ENCODE assay signal across 13 cellular contexts in genomic region chr17:65131244-65131643, GRCh38. TPM values are rescaled to one million over a fixed set of nuclear protein-coding genes. Genes with fewer than 3 reads are reported as not detected.
DNase-seq lines count a peak whose midpoint lies in the region; ATAC-seq, FAIRE-seq and TF ChIP-seq lines count a peak whose summit lies in the region.
"Had no signal": no experiment of that assay in that cellular context is flagged by ENCODE, and none has a peak within 500 bp of the region (broad histone marks: within the 10 kb centered on the region; RNA-seq: fewer than 3 reads in every experiment).

No MANE protein-coding gene starts in this region.

- no peak for FAIRE-seq in K562 (lab: Jason Lieb, UNC)
- no peak for FAIRE-seq in HepG2 (lab: Jason Lieb, UNC)
- FAIRE-seq: GM18507 had no signal

- H3K9me3 Mint-ChIP-seq in neural progenitor cell = no peaks in the 10 kb centered on the region
- H3K9me3 Mint-ChIP-seq in activated CD4-positive, alpha-beta T cell treated with anti-CD3 and anti-CD28 coated beads, Interleukin-2, amount 10 ng/mL, durations not matched to agents 24 days and 14 days = no peaks in the 10 kb centered on the region
- H3K9me3 Mint-ChIP-seq: GM23338, H9 had no signal

- H3K4me3 ChIP-seq in BLaER1 (no peak overlapping the region), K562 (no peak overlapping the region), HepG2 (replicated peaks in 1 of 3; ENCODE audit: insufficient read depth in 1 of 3, low read depth in 2 of 3, low read length in 3 of 3) (no peak overlapping the region), neural progenitor cell (no peak overlapping the region), upper lobe of right lung (no peak overlapping the region)
- H3K4me3 ChIP-seq: GM23338 had no signal

- TF ChIP-seq RAD21 in K562 (CRISPR knock-in tag; conservative IDR thresholded peaks at IDR 0.05 in 1 of 2, IDR thresholded peaks at IDR 0.05 in 1 of 2) (no peak), HepG2 (CRISPR knock-in tag; IDR thresholded peaks at IDR 0.05) (no peak)

- in situ Hi-C loops in K562 (cut with MboI) (no loop called here), HepG2 (cut with HindIII; ENCODE audit: extremely low pct_ligation_motif_present, low pct_unique_long_range_greater_than_20kb) (no loop called here)

- H3K4me2 ChIP-seq in BLaER1 (peak overlapping the region; percentile 65), K562 (ENCODE audit: insufficient read depth, low read length) (no peak overlapping the region), HepG2 (ENCODE audit: low read depth, low read length) (peak overlapping the region; percentile 50), neural progenitor cell (no peak overlapping the region)
- H3K4me2 ChIP-seq: GM23338 had no signal

- H3K36me3 ChIP-seq in BLaER1 = no peaks in the 10 kb centered on the region
- no peaks in the 10 kb centered on the region for H3K36me3 ChIP-seq in K562 (ENCODE audit: control insufficient read depth, insufficient read depth, low read length)
- no peaks in the 10 kb centered on the region for H3K36me3 ChIP-seq in HepG2 (replicated peaks in 1 of 2; ENCODE audit: control insufficient read depth in 1 of 2, insufficient read depth in 2 of 2, low read length in 2 of 2)
- no peaks in the 10 kb centered on the region for H3K36me3 ChIP-seq in neural progenitor cell
- H3K36me3 ChIP-seq in upper lobe of right lung = no peaks in the 10 kb centered on the region
- H3K36me3 ChIP-seq: BE2C had no signal

- no peaks in the 10 kb centered on the region for H3K9me1 ChIP-seq in K562 (ENCODE audit: control insufficient read depth, insufficient read depth, low read length)

- no peak for TF ChIP-seq CTCF in K562 (IDR thresholded peaks at IDR 0.05 in 2 of 3, conservative IDR thresholded peaks at IDR 0.05 in 1 of 3; ENCODE audit: insufficient read depth in 2 of 3, low read depth in 1 of 3, low read length in 3 of 3)
- no peak for TF ChIP-seq CTCF in HepG2 (CRISPR knock-in tag; IDR thresholded peaks at IDR 0.05)
- TF ChIP-seq CTCF in neural progenitor cell (IDR thresholded peaks at IDR 0.05) = no peak
- TF ChIP-seq CTCF in upper lobe of right lung (IDR thresholded peaks at IDR 0.05) = no peak

- H3K79me2 ChIP-seq in K562 (ENCODE audit: control insufficient read depth, insufficient read depth, low read length) = no peaks in the 10 kb centered on the region
- H3K79me2 ChIP-seq in HepG2 (ENCODE audit: insufficient read depth, low read length) = no peaks in the 10 kb centered on the region
- no peaks in the 10 kb centered on the region for H3K79me2 ChIP-seq in neural progenitor cell (ENCODE audit: low read depth)

- TF ChIP-seq EP300 in K562 (IDR thresholded peaks at IDR 0.05; ENCODE audit: low read length) (no peak), HepG2 (IDR thresholded peaks at IDR 0.05; ENCODE audit: low read depth in 2 of 2, low read length in 2 of 2) (no peak), HepG2 (CRISPR knock-in tag; IDR thresholded peaks at IDR 0.05; ENCODE audit: borderline replicate concordance) (no peak)

- CTCF ChIA-PET in K562 (lab: Yijun Ruan, JAX; ENCODE audit: low intra/inter-chr PET ratio) (no interaction called here), HepG2 (lab: Yijun Ruan, JAX; ENCODE audit: low intra/inter-chr PET ratio, low total read pairs) (no interaction called here)

- H3K36me3 Mint-ChIP-seq in neural progenitor cell = no peaks in the 10 kb centered on the region
- no peaks in the 10 kb centered on the region for H3K36me3 Mint-ChIP-seq in activated CD4-positive, alpha-beta T cell treated with anti-CD3 and anti-CD28 coated beads, Interleukin-2, amount 10 ng/mL, durations not matched to agents 24 days and 14 days (ENCODE audit: low read depth)

- no peak overlapping the region for H3K4me3 Mint-ChIP-seq in neural progenitor cell
- H3K4me3 Mint-ChIP-seq in activated CD4-positive, alpha-beta T cell treated with anti-CD3 and anti-CD28 coated beads, Interleukin-2, amount 10 ng/mL, durations not matched to agents 24 days and 14 days = no peak overlapping the region
- H3K4me3 Mint-ChIP-seq: GM23338, H9 had no signal

- ATAC-seq in K562 = peak; percentile 53
- peak; percentile 46 for ATAC-seq in HepG2
- no peak for ATAC-seq in HG03097 (IDR thresholded peaks at IDR 0.05; ENCODE audit: low FRiP score, unreplicated experiment)
- ATAC-seq in upper lobe of right lung = no peak
- ATAC-seq: GM23338 had no signal

- no peak overlapping the region for H3K27ac ChIP-seq in BLaER1
- no peak overlapping the region for H3K27ac ChIP-seq in K562 (ENCODE audit: extremely low read depth, low read depth, low read length)
- H3K27ac ChIP-seq in HepG2 (ENCODE audit: extremely low read length, insufficient read depth, low read length) = no peak overlapping the region
- no peak overlapping the region for H3K27ac ChIP-seq in neural progenitor cell
- H3K27ac ChIP-seq in upper lobe of right lung = no peak overlapping the region

- TF ChIP-seq POLR2A in K562 (conservative IDR thresholded peaks at IDR 0.05) = no peak
- no peak for TF ChIP-seq POLR2A in HepG2 (IDR thresholded peaks at IDR 0.05; ENCODE audit: insufficient read depth in 1 of 2, low read depth in 2 of 2, low read length in 2 of 2)

- DNase-seq in K562 (ENCODE audit: extremely low read depth in 1 of 4, low spot score in 3 of 4) (no peak), HepG2 (ENCODE audit: low spot score) (no peak), neural progenitor cell (ENCODE audit: low spot score) (no peak), GDM1 (lab: John Stamatoyannopoulos, UW) (no peak), upper lobe of right lung (no peak)
- DNase-seq in activated CD4-positive, alpha-beta T cell treated with anti-CD3 and anti-CD28 coated beads, Interleukin-2, amount 10 ng/mL, durations not matched to agents 24 days and 14 days = no peak
- DNase-seq: BE2C, DMS53, H9 had no signal

- no peak overlapping the region for H3K9ac ChIP-seq in BLaER1
- H3K9ac ChIP-seq in K562 (ENCODE audit: insufficient read depth in 1 of 2, low read depth in 2 of 2, low read length in 2 of 2) = 0 out of 4 replicates have a peak overlapping the region, but pooled peaks of 1 of the 2 experiments have one; percentile 23
- H3K9ac ChIP-seq in HepG2 (ENCODE audit: insufficient read depth, low read depth, low read length) = no peak overlapping the region
- H3K9ac ChIP-seq in neural progenitor cell = no peak overlapping the region

- peaks cover 2% of the 10 kb centered on the region for H3K27me3 Mint-ChIP-seq in neural progenitor cell (ENCODE audit: insufficient read depth, low read depth)
- peaks cover 29% of the 10 kb centered on the region for H3K27me3 Mint-ChIP-seq in activated CD4-positive, alpha-beta T cell treated with anti-CD3 and anti-CD28 coated beads, Interleukin-2, amount 10 ng/mL, durations not matched to agents 24 days and 14 days

- POLR2A ChIA-PET in K562 (lab: Yijun Ruan, JAX) = interaction anchor here (1.2 kb wide), 1 partner anchor 8 kb away, joined by 4 read pairs; no protein-coding TSS in a partner anchor
- POLR2A ChIA-PET in HepG2 (lab: Yijun Ruan, JAX) = no interaction called here

- intact Hi-C loops in K562 (cut with micrococcal nuclease) = no loop called here
- intact Hi-C loops in HepG2 (cut with micrococcal nuclease; ENCODE audit: unreplicated experiment) = no loop called here
- intact Hi-C loops in activated CD4-positive, alpha-beta T cell treated with anti-CD3 and anti-CD28 coated beads, Interleukin-2, amount 10 ng/mL, durations not matched to agents 24 days and 14 days (cut with micrococcal nuclease) = no loop called here
- intact Hi-C loops in upper lobe of right lung (cut with DNase I) = no loop called here

- H2AFZ ChIP-seq in K562 (ENCODE audit: low read depth, low read length) (peak overlapping the region; percentile 83), HepG2 (ENCODE audit: low read length) (no peak overlapping the region), neural progenitor cell (replicated peaks) (no peak overlapping the region)
- H2AFZ ChIP-seq: GM23338 had no signal

- peaks cover under 1% of the 10 kb centered on the region for H3F3A ChIP-seq in neural progenitor cell (ENCODE audit: low read depth)

- H3K4me1 Mint-ChIP-seq in neural progenitor cell = no peaks in the 10 kb centered on the region
- H3K4me1 Mint-ChIP-seq in activated CD4-positive, alpha-beta T cell treated with anti-CD3 and anti-CD28 coated beads, Interleukin-2, amount 10 ng/mL, durations not matched to agents 24 days and 14 days = peaks cover 3% of the 10 kb centered on the region
- H3K4me1 Mint-ChIP-seq: GM23338, H9 had no signal

- no TSS peak for BruUV-seq in K562 (replicated peaks; lab: Mats Ljungman, UMichigan)
- no TSS peak for BruUV-seq in HepG2 (replicated peaks; lab: Mats Ljungman, UMichigan)

- H3K9me3 ChIP-seq in BLaER1 = no peaks in the 10 kb centered on the region
- no peaks in the 10 kb centered on the region for H3K9me3 ChIP-seq in K562 (replicated peaks; ENCODE audit: control insufficient read depth, insufficient read depth, low read depth, low read length)
- no peaks in the 10 kb centered on the region for H3K9me3 ChIP-seq in HepG2 (ENCODE audit: low read length)
- no peaks in the 10 kb centered on the region for H3K9me3 ChIP-seq in neural progenitor cell (ENCODE audit: low read depth)
- H3K9me3 ChIP-seq in upper lobe of right lung = no peaks in the 10 kb centered on the region
- H3K9me3 ChIP-seq: BE2C had no signal

- peak overlapping the region; percentile 17 for H3K27ac Mint-ChIP-seq in neural progenitor cell
- H3K27ac Mint-ChIP-seq in activated CD4-positive, alpha-beta T cell treated with anti-CD3 and anti-CD28 coated beads, Interleukin-2, amount 10 ng/mL, durations not matched to agents 24 days and 14 days = no peak overlapping the region
- H3K27ac Mint-ChIP-seq: GM23338, H9 had no signal

- WGBS in K562 (ENCODE audit: insufficient coverage, low coverage, missing lambda C conversion rate) = 30% methylated on average over 6 of the region's 6 CpGs
- 4% methylated on average over 6 of the region's 6 CpGs for WGBS in HepG2 (ENCODE audit: low lambda C conversion rate)

- no peaks in the 10 kb centered on the region for H3K27me3 ChIP-seq in BLaER1
- no peaks in the 10 kb centered on the region for H3K27me3 ChIP-seq in K562 (ENCODE audit: control insufficient read depth in 2 of 2, insufficient read depth in 2 of 2, low read length in 2 of 2)
- peaks cover 2 to 25% of the 10 kb centered on the region in 2 experiments; a peak in 4 of 5 replicates for H3K27me3 ChIP-seq in HepG2 (ENCODE audit: control insufficient read depth in 1 of 2, insufficient read depth in 2 of 2, low read length in 2 of 2)
- H3K27me3 ChIP-seq in neural progenitor cell = peaks cover 10% of the 10 kb centered on the region
- no peaks in the 10 kb centered on the region for H3K27me3 ChIP-seq in upper lobe of right lung
- H3K27me3 ChIP-seq: BE2C had no signal

- H4K20me1 ChIP-seq in BLaER1 (no peaks in the 10 kb centered on the region), K562 (replicated peaks; ENCODE audit: control insufficient read depth, insufficient read depth, low read length) (no peaks in the 10 kb centered on the region), HepG2 (ENCODE audit: insufficient read depth, low read length) (no peaks in the 10 kb centered on the region), neural progenitor cell (ENCODE audit: low read depth) (no peaks in the 10 kb centered on the region)

- H3K4me1 ChIP-seq in BLaER1 (peaks cover 28% of the 10 kb centered on the region), K562 (replicated peaks in 1 of 2; ENCODE audit: control insufficient read depth in 2 of 2, insufficient read depth in 2 of 2, low read length in 2 of 2) (peaks cover 5 to 15% of the 10 kb centered on the region in 2 experiments; a peak in 2 of 5 replicates), HepG2 (ENCODE audit: insufficient read depth, low read length) (peaks cover 21% of the 10 kb centered on the region), neural progenitor cell (no peaks in the 10 kb centered on the region), upper lobe of right lung (no peaks in the 10 kb centered on the region)
- H3K4me1 ChIP-seq: BE2C had no signal

RNA-seq across cellular contexts. Expression of gene RGS9, which starts 5.9 kb away (rescaled TPM):
- 0.39 TPM in 1 of 2 replicates, not detected in the other for total RNA-seq in K562 (2011; cell fraction: chromatin; rRNA removed; ENCODE audit: low replicate concordance)
- not detected in 2 replicates for total RNA-seq in K562 (2011; cell fraction: nucleolus; rRNA removed)
- 0.23 and 0.44 TPM in 2 replicates for total RNA-seq in K562 (2011; cell fraction: nucleoplasm; rRNA removed)
- total RNA-seq in K562 (2014; rRNA removed) (0.18 and 0.69 TPM in 2 replicates), K562 (2014; rRNA removed; fragmentation: Illumina TruSeq; extraction: Trizol) (0.54 and 0.55 TPM in 2 replicates), K562 (2015; rRNA removed; fragmentation: Illumina TruSeq; extraction: Trizol) (0.38 and 0.65 TPM in 2 replicates), K562 (2021) (0.60 and 0.73 TPM in 2 replicates), HepG2 (2016; rRNA removed; fragmentation: Illumina TruSeq; extraction: Trizol) (0.44 and 0.66 TPM in 2 replicates), neural progenitor cell (ENCODE audit: low replicate concordance) (3.6 and 7.9 TPM in 2 replicates), upper lobe of right lung (8.7 TPM)
- polyA plus RNA-seq in K562 (2011; rRNA removed) (0.55 and 1.4 TPM in 2 replicates), K562 (2014; fragmentation: Illumina TruSeq; extraction: Trizol) (0.55 and 0.74 TPM in 2 replicates), K562 (2014; fragmentation: Nextera tagmentation; extraction: Ambion mirVana) (under 1 TPM; 0.38 to 0.55 TPM), K562 (2014; rRNA removed) (0.49 TPM in 2 replicates), HepG2 (2011; rRNA removed) (0.43 and 0.74 TPM in 2 replicates)
- polyA plus RNA-seq in K562 (2011; cell fraction: cytosol; rRNA removed) = 0.40 and 0.81 TPM in 2 replicates
- polyA plus RNA-seq in K562 (2011; cell fraction: nucleus; rRNA removed) = 0.24 and 0.33 TPM in 2 replicates
- 0.74 and 1.2 TPM in 2 replicates for polyA plus RNA-seq in K562 (2012)
- 0.30 and 0.67 TPM in 2 replicates for polyA minus RNA-seq in K562 (2011; rRNA and poly(A)+ RNA removed)
- not detected in 2 replicates for polyA minus RNA-seq in K562 (2011; cell fraction: cytosol; rRNA and poly(A)+ RNA removed)
- polyA minus RNA-seq in K562 (2011; cell fraction: nucleus; rRNA and poly(A)+ RNA removed) = 0.56 TPM in 1 of 2 replicates, not detected in the other
- total RNA-seq in HepG2 (2016; cell fraction: cytosol; rRNA removed; fragmentation: Illumina TruSeq; extraction: Trizol; ENCODE audit: low read depth) = 0.62 and 2.1 TPM in 2 replicates
- total RNA-seq in HepG2 (2016; cell fraction: insoluble cytoplasmic fraction; rRNA removed; fragmentation: Illumina TruSeq; extraction: Trizol) = 0.13 and 0.37 TPM in 2 replicates
- total RNA-seq in HepG2 (2016; cell fraction: membrane; rRNA removed; fragmentation: Illumina TruSeq; extraction: Trizol) = 1.5 and 2.3 TPM in 2 replicates
- not detected in 2 replicates for total RNA-seq in HepG2 (2016; cell fraction: nucleus; rRNA removed; fragmentation: Illumina TruSeq; extraction: Trizol)
- 0.22 and 0.24 TPM in 2 replicates for polyA plus RNA-seq in HepG2 (2011; cell fraction: cytosol; rRNA removed)
- 0.06 and 0.10 TPM in 2 replicates for polyA plus RNA-seq in HepG2 (2011; cell fraction: nucleus; rRNA removed)
- 0.47 and 0.65 TPM in 2 replicates for polyA plus RNA-seq in HepG2 (2012)
- polyA plus RNA-seq in HepG2 (2016; cell fraction: cytosol; fragmentation: Illumina TruSeq; extraction: Trizol; ENCODE audit: low read depth) = 1.7 and 2.2 TPM in 2 replicates
- 0.62 and 0.74 TPM in 2 replicates for polyA plus RNA-seq in HepG2 (2016; cell fraction: insoluble cytoplasmic fraction; fragmentation: Illumina TruSeq; extraction: Trizol; ENCODE audit: low read depth)
- 1.2 and 1.8 TPM in 2 replicates for polyA plus RNA-seq in HepG2 (2016; cell fraction: membrane; fragmentation: Illumina TruSeq; extraction: Trizol; ENCODE audit: low read depth)
- 0.29 and 0.72 TPM in 2 replicates for polyA plus RNA-seq in HepG2 (2016; cell fraction: nucleus; fragmentation: Illumina TruSeq; extraction: Trizol; ENCODE audit: insufficient read depth, low read depth)
- polyA minus RNA-seq in HepG2 (2011; rRNA and poly(A)+ RNA removed; ENCODE audit: low replicate concordance) = 0.20 and 0.23 TPM in 2 replicates
- polyA minus RNA-seq in HepG2 (2011; cell fraction: cytosol; rRNA and poly(A)+ RNA removed) = not detected in 2 replicates
- 0.13 TPM in 1 of 2 replicates, not detected in the other for polyA minus RNA-seq in HepG2 (2011; cell fraction: nucleus; rRNA and poly(A)+ RNA removed)
- 2.2 and 3.1 TPM in 2 replicates for total RNA-seq in activated CD4-positive, alpha-beta T cell treated with anti-CD3 and anti-CD28 coated beads, Interleukin-2, amount 10 ng/mL, durations not matched to agents 24 days and 14 days

Comparison
In these comparisons a context has a peak if more than half of its experiments do, and no peak if none do; other contexts are left out.
1. H3K4me2 ChIP-seq: peak in BLaER1 (single experiment) and HepG2 (single experiment); none in K562 (single experiment) and neural progenitor cell (single experiment).
2. ATAC-seq: peak in K562 (single experiment) and HepG2 (single experiment); none in HG03097 (single experiment) and upper lobe of right lung (single experiment).